17 cellular contexts compared by ENCODE assay signal in the genomic region with DNA sequence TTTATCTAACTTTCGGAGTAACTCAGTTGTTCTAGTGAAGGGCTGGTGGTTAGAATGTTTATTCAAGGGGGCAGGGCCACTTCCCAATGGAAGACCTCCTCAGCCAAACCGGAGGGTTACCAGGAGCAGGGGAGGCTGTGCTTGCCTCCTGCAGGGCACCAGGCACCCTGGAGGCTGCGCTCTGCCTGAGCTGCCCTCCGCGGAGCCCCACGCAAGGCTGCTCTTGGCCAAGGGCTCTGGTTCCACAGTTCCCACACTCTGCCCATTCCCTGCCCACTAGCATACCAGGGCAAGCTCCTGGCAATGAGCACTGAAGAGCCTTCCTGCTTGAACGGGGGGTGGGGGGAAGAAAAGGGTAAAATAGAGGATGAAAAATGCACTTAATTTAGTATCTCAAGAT.
"Had no signal": no experiment of that assay in that cellular context is flagged by ENCODE, and none has a peak within 500 bp of the region (broad histone marks: within the 10 kb centered on the region; RNA-seq: fewer than 3 reads in every experiment).

No MANE protein-coding gene starts in this region.

- H3K27me3 ChIP-seq: body of pancreas had no signal

- H3K4me1 ChIP-seq: body of pancreas, foreskin keratinocyte, upper lobe of right lung had no signal

- H3K27ac Mint-ChIP-seq: activated CD4-positive, alpha-beta T cell treated with anti-CD3 and anti-CD28 coated beads, Interleukin-2, amount 10 ng/mL, durations not matched to agents 24 days and 14 days; activated CD8-positive, alpha-beta T cell treated with anti-CD3 and anti-CD28 coated beads for 36 hours; activated T-helper 17 cell treated with anti-CD3 and anti-CD28 coated beads, Interleukin-2, amount 50 U/mL, for 72 hours; stimulated activated memory B cell treated with anti-CD40 and anti-IgM and Interleukin-4, amounts not matched to agents 10 μg/mL and 1 μg/mL and 100 μg/mL, for 72 hours; T-cell had no signal

- H3K36me3 Mint-ChIP-seq: stimulated activated memory B cell treated with anti-CD40 and anti-IgM and Interleukin-4, amounts not matched to agents 10 μg/mL and 1 μg/mL and 100 μg/mL, for 72 hours; T-cell had no signal

- H3K4me3 Mint-ChIP-seq: activated CD4-positive, alpha-beta T cell treated with anti-CD3 and anti-CD28 coated beads, Interleukin-2, amount 10 ng/mL, durations not matched to agents 24 days and 14 days; activated T-helper 17 cell treated with anti-CD3 and anti-CD28 coated beads, Interleukin-2, amount 50 U/mL, for 72 hours; stimulated activated memory B cell treated with anti-CD40 and anti-IgM and Interleukin-4, amounts not matched to agents 10 μg/mL and 1 μg/mL and 100 μg/mL, for 72 hours had no signal

- DNase-seq: activated CD4-positive, alpha-beta T cell treated with anti-CD3 and anti-CD28 coated beads, Interleukin-2, amount 10 ng/mL, durations not matched to agents 24 days and 14 days; activated CD8-positive, alpha-beta T cell treated with anti-CD3 and anti-CD28 coated beads for 36 hours; activated naive CD4-positive, alpha-beta T cell; activated T-cell treated with anti-CD3 and anti-CD28 coated beads, Interleukin-2, amount 50 U/mL, for 1 hour; dorsolateral prefrontal cortex; foreskin keratinocyte; mesendoderm; naive thymus-derived CD4-positive, alpha-beta T cell; posterior cingulate gyrus; spleen; stimulated activated CD4-positive, alpha-beta T cell treated with anti-CD3 and anti-CD28 coated beads, Interleukin-4, amount 100 ng/mL, for 4 hours; upper lobe of right lung had no signal

- H3K9me3 ChIP-seq: body of pancreas, spleen, thoracic aorta, upper lobe of right lung had no signal

- ATAC-seq: foreskin keratinocyte; stimulated activated memory B cell treated with anti-CD40 and anti-IgM and Interleukin-4, amounts not matched to agents 10 μg/mL and 1 μg/mL and 100 μg/mL, for 72 hours had no signal

- H3K27ac ChIP-seq: body of pancreas, dorsolateral prefrontal cortex, foreskin keratinocyte, thoracic aorta, upper lobe of right lung had no signal

- H3K4me3 ChIP-seq: body of pancreas had no signal

- H3K9me3 Mint-ChIP-seq: activated CD8-positive, alpha-beta T cell treated with anti-CD3 and anti-CD28 coated beads for 36 hours; activated T-helper 17 cell treated with anti-CD3 and anti-CD28 coated beads, Interleukin-2, amount 50 U/mL, for 72 hours; T-cell had no signal

- H3K36me3 ChIP-seq: spleen, thoracic aorta, upper lobe of right lung had no signal

- H3K4me1 Mint-ChIP-seq: activated CD4-positive, alpha-beta T cell treated with anti-CD3 and anti-CD28 coated beads, Interleukin-2, amount 10 ng/mL, durations not matched to agents 24 days and 14 days; stimulated activated memory B cell treated with anti-CD40 and anti-IgM and Interleukin-4, amounts not matched to agents 10 μg/mL and 1 μg/mL and 100 μg/mL, for 72 hours had no signal
